11 cellular contexts compared by ENCODE assay signal in genomic region chr6:13404115-13404891, GRCh38.
DNase-seq lines count a peak whose midpoint lies in the region; ATAC-seq and TF ChIP-seq lines count a peak whose summit lies in the region.
"Had no signal": no experiment of that assay in that cellular context is flagged by ENCODE, and none has a peak within 500 bp of the region (broad histone marks: within the 10 kb centered on the region; RNA-seq: fewer than 3 reads in every experiment).

No MANE protein-coding gene starts in this region.

- no peak overlapping the region for H3K4me3 ChIP-seq in esophagus muscularis mucosa

- no peak for TF ChIP-seq EP300 in esophagus muscularis mucosa (IDR thresholded peaks at IDR 0.05)

- no peaks in the 10 kb centered on the region for H3K36me3 Mint-ChIP-seq in natural killer cell treated with Interleukin-12 subunit alpha and Interleukin-12 subunit beta and Interleukin-15 and Interleukin-18, amount 100 ng/mL, for 72 hours

- peaks cover 49 to 61% (median 53%) of the 10 kb centered on the region in 4 donors for H3K4me1 ChIP-seq in esophagus muscularis mucosa

- peak; percentile 86 for ATAC-seq in natural killer cell treated with Interleukin-12 subunit alpha and Interleukin-12 subunit beta and Interleukin-15 and Interleukin-18, amount 100 ng/mL, for 72 hours
- no peak for ATAC-seq in GM19463 (IDR thresholded peaks at IDR 0.05; ENCODE audit: unreplicated experiment)
- ATAC-seq: activated CD4-positive, alpha-beta T cell treated with anti-CD3 and anti-CD28 coated beads for 36 hours; stimulated activated naive CD8-positive, alpha-beta T cell treated with anti-CD3 and anti-CD28 coated beads, Interleukin-15, amount 100 ng/mL, for 72 hours had no signal

- intact Hi-C loops in esophagus muscularis mucosa (cut with DNase I), result no loop called here

- H3K4me3 Mint-ChIP-seq in natural killer cell treated with Interleukin-12 subunit alpha and Interleukin-12 subunit beta and Interleukin-15 and Interleukin-18, amount 100 ng/mL, for 72 hours, result peak overlapping the region; percentile 16
- H3K4me3 Mint-ChIP-seq: activated CD4-positive, alpha-beta T cell treated with anti-CD3 and anti-CD28 coated beads for 36 hours; activated naive CD8-positive, alpha-beta T cell treated with anti-CD3 and anti-CD28 coated beads, Interleukin-2, amount 10 ng/mL, durations not matched to agents 7 days and 5 days; stimulated activated naive CD8-positive, alpha-beta T cell treated with anti-CD3 and anti-CD28 coated beads, Interleukin-15, amount 100 ng/mL, for 72 hours had no signal

- peak; percentile 80 for DNase-seq in CD1c-positive myeloid dendritic cell (ENCODE audit: extremely low spot score)
- DNase-seq in NOMO-1 treated with dmso at 0.1 percent for 144 hours (lab: John Stamatoyannopoulos, UW; ENCODE audit: unreplicated experiment), result peak; percentile 30
- no peak for DNase-seq in esophagus muscularis mucosa (ENCODE audit: extremely low spot score)
- DNase-seq in natural killer cell treated with Interleukin-12 subunit alpha and Interleukin-12 subunit beta and Interleukin-15 and Interleukin-18, amount 100 ng/mL, for 72 hours (ENCODE audit: low spot score), result no peak
- DNase-seq in activated naive CD4-positive, alpha-beta T cell treated with Interleukin-2 at 50 U/mL for 16 hours, result no peak
- DNase-seq in SK-N-DZ (ENCODE audit: low spot score), result no peak
- no peak for DNase-seq in caudate nucleus (lab: John Stamatoyannopoulos, UW)
- DNase-seq: activated CD4-positive, alpha-beta T cell treated with anti-CD3 and anti-CD28 coated beads for 36 hours; activated naive CD8-positive, alpha-beta T cell treated with anti-CD3 and anti-CD28 coated beads, Interleukin-2, amount 10 ng/mL, durations not matched to agents 7 days and 5 days; stimulated activated naive CD8-positive, alpha-beta T cell treated with anti-CD3 and anti-CD28 coated beads, Interleukin-15, amount 100 ng/mL, for 72 hours had no signal

- no peaks in the 10 kb centered on the region for H3K9me3 Mint-ChIP-seq in natural killer cell treated with Interleukin-12 subunit alpha and Interleukin-12 subunit beta and Interleukin-15 and Interleukin-18, amount 100 ng/mL, for 72 hours
- H3K9me3 Mint-ChIP-seq: activated naive CD8-positive, alpha-beta T cell treated with anti-CD3 and anti-CD28 coated beads, Interleukin-2, amount 10 ng/mL, durations not matched to agents 7 days and 5 days; stimulated activated naive CD8-positive, alpha-beta T cell treated with anti-CD3 and anti-CD28 coated beads, Interleukin-15, amount 100 ng/mL, for 72 hours had no signal

- 46% methylated on average over 5 of the region's 5 CpGs for WGBS in esophagus muscularis mucosa

- no peak for TF ChIP-seq POLR2A in esophagus muscularis mucosa (IDR thresholded peaks at IDR 0.05; ENCODE audit: low read depth)

- H3K36me3 ChIP-seq in esophagus muscularis mucosa, result no peaks in the 10 kb centered on the region

- H3K27ac ChIP-seq in esophagus muscularis mucosa (replicated peaks in 1 of 4), result peak overlapping the region in 3 of 4 donors; percentile 38 to 53 (median 47)
- no peak overlapping the region for H3K27ac ChIP-seq in caudate nucleus (ENCODE audit: low read depth, low read length)

- H3K27ac Mint-ChIP-seq in natural killer cell treated with Interleukin-12 subunit alpha and Interleukin-12 subunit beta and Interleukin-15 and Interleukin-18, amount 100 ng/mL, for 72 hours, result peak overlapping the region; percentile 55 to 90
- H3K27ac Mint-ChIP-seq: activated CD4-positive, alpha-beta T cell treated with anti-CD3 and anti-CD28 coated beads for 36 hours; activated naive CD8-positive, alpha-beta T cell treated with anti-CD3 and anti-CD28 coated beads, Interleukin-2, amount 10 ng/mL, durations not matched to agents 7 days and 5 days; stimulated activated naive CD8-positive, alpha-beta T cell treated with anti-CD3 and anti-CD28 coated beads, Interleukin-15, amount 100 ng/mL, for 72 hours had no signal

- TF ChIP-seq CTCF in esophagus muscularis mucosa (IDR thresholded peaks at IDR 0.05), result no peak

- no peaks in the 10 kb centered on the region for H3K9me3 ChIP-seq in esophagus muscularis mucosa

- H3K27me3 Mint-ChIP-seq in natural killer cell treated with Interleukin-12 subunit alpha and Interleukin-12 subunit beta and Interleukin-15 and Interleukin-18, amount 100 ng/mL, for 72 hours, result no peaks in the 10 kb centered on the region
- H3K27me3 Mint-ChIP-seq: activated CD4-positive, alpha-beta T cell treated with anti-CD3 and anti-CD28 coated beads for 36 hours; activated naive CD8-positive, alpha-beta T cell treated with anti-CD3 and anti-CD28 coated beads, Interleukin-2, amount 10 ng/mL, durations not matched to agents 7 days and 5 days; stimulated activated naive CD8-positive, alpha-beta T cell treated with anti-CD3 and anti-CD28 coated beads, Interleukin-15, amount 100 ng/mL, for 72 hours had no signal

- peaks cover 65 to 66% of the 10 kb centered on the region in 2 donors for H3K4me1 Mint-ChIP-seq in natural killer cell treated with Interleukin-12 subunit alpha and Interleukin-12 subunit beta and Interleukin-15 and Interleukin-18, amount 100 ng/mL, for 72 hours (ENCODE audit: low read depth in 2 of 2)

- no peaks in the 10 kb centered on the region for H3K27me3 ChIP-seq in esophagus muscularis mucosa

Comparison
In these comparisons a context has a peak if more than half of its experiments do, and no peak if none do; other contexts are left out.
1. DNase-seq: peak in CD1c-positive myeloid dendritic cell (single experiment) and NOMO-1 treated with dmso at 0.1 percent for 144 hours (single experiment); none in esophagus muscularis mucosa (single experiment), natural killer cell treated with Interleukin-12 subunit alpha and Interleukin-12 subunit beta and Interleukin-15 and Interleukin-18, amount 100 ng/mL, for 72 hours (single experiment), activated naive CD4-positive, alpha-beta T cell treated with Interleukin-2 at 50 U/mL for 16 hours (single experiment), SK-N-DZ (single experiment) and caudate nucleus (0 of 61).